30 cellular contexts compared by ENCODE assay signal in the genomic region with DNA sequence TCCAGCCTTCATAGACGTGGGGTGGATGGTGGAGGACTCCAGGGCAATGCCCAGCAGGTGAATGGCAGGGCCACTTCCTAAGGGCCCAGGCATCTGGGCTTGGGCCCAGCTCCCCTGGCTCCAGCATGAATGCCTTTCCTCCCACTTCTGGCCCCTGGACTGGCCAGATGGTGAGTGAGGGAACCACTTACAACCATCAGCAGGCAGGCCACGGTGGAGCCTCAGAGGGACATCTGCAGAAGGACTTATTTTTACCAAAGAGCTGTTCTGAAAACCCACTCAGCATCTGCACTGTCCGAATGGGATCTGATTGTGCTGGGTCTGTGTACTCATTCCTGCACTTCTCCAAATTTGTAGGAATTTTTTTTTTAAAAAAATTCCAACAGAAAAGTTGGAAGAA.
"Had no signal": no experiment of that assay in that cellular context is flagged by ENCODE, and none has a peak within 500 bp of the region (broad histone marks: within the 10 kb centered on the region; RNA-seq: fewer than 3 reads in every experiment).

No MANE protein-coding gene starts in this region.

- H3K27ac ChIP-seq: adrenal gland, body of pancreas, colonic mucosa, epithelial cell of prostate, esophagus squamous epithelium, gastroesophageal sphincter had no signal

- H3K27me3 Mint-ChIP-seq: activated CD4-positive, alpha-beta T cell treated with anti-CD3 and anti-CD28 coated beads for 36 hours; activated CD4-positive, alpha-beta T cell treated with anti-CD3 and anti-CD28 coated beads, Interleukin-2, amount 10 ng/mL, durations not matched to agents 24 days and 14 days; activated CD8-positive, alpha-beta memory T cell treated with anti-CD3 and anti-CD28 coated beads, Interleukin-2, amount 10 ng/mL, durations not matched to agents 7 days and 5 days; activated naive CD4-positive, alpha-beta T cell treated with anti-CD3 and anti-CD28 coated beads, Interleukin-2, amount 50 U/mL, for 24 hours; activated naive CD8-positive, alpha-beta T cell treated with anti-CD3 and anti-CD28 coated beads for 36 hours; activated naive CD8-positive, alpha-beta T cell treated with anti-CD3 and anti-CD28 coated beads, Interleukin-2, amount 50 U/mL, for 24 hours had no signal

- H3K9me3 ChIP-seq: adrenal gland, body of pancreas, colonic mucosa, esophagus squamous epithelium, gastroesophageal sphincter had no signal

- H3K9me3 Mint-ChIP-seq: activated CD4-positive, alpha-beta memory T cell treated with anti-CD3 and anti-CD28 coated beads for 36 hours; activated CD4-positive, alpha-beta T cell treated with anti-CD3 and anti-CD28 coated beads, Interleukin-2, amount 10 ng/mL, durations not matched to agents 24 days and 14 days; activated naive CD4-positive, alpha-beta T cell treated with anti-CD3 and anti-CD28 coated beads for 36 hours; activated naive CD4-positive, alpha-beta T cell treated with anti-CD3 and anti-CD28 coated beads, Interleukin-2, amount 50 U/mL, for 24 hours; activated naive CD8-positive, alpha-beta T cell treated with anti-CD3 and anti-CD28 coated beads for 36 hours; activated naive CD8-positive, alpha-beta T cell treated with anti-CD3 and anti-CD28 coated beads, Interleukin-2, amount 50 U/mL, for 24 hours; activated T-helper 1 cell treated with anti-CD3 and anti-CD28 coated beads, Interleukin-12 subunit alpha, Interleukin-12 subunit beta, Interleukin-2, Interleukin-4 antibody, amounts not matched to agents 30 ng/mL and 10 ng/mL and 1 ng/mL, durations not matched to agents 14 hours and 24 hours and 36 hours; activated T-helper 2 cell treated with anti-CD3 and anti-CD28 coated beads, Interferon-gamma antibody, Interleukin-2, Interleukin-4, amounts not matched to agents 10 μg/mL and 5 μg/mL and 100 μg/mL, durations not matched to agents 14 hours and 24 hours and 36 hours had no signal

- ATAC-seq: activated CD4-positive, alpha-beta T cell treated with anti-CD3 and anti-CD28 coated beads for 36 hours; activated CD8-positive, alpha-beta memory T cell treated with anti-CD3 and anti-CD28 coated beads, Interleukin-2, amount 10 ng/mL, durations not matched to agents 7 days and 5 days; activated CD8-positive, alpha-beta T cell treated with anti-CD3 and anti-CD28 coated beads, Interleukin-2, amount 10 ng/mL, durations not matched to agents 7 days and 5 days; activated naive CD8-positive, alpha-beta T cell treated with anti-CD3 and anti-CD28 coated beads, Interleukin-2, amount 50 U/mL, for 24 hours; body of pancreas; gastroesophageal sphincter had no signal

- H3K27ac Mint-ChIP-seq: activated CD4-positive, alpha-beta memory T cell treated with anti-CD3 and anti-CD28 coated beads for 36 hours; activated CD4-positive, alpha-beta T cell treated with anti-CD3 and anti-CD28 coated beads for 36 hours; activated CD4-positive, alpha-beta T cell treated with anti-CD3 and anti-CD28 coated beads, Interleukin-2, amount 10 ng/mL, durations not matched to agents 24 days and 14 days; activated CD8-positive, alpha-beta memory T cell treated with anti-CD3 and anti-CD28 coated beads, Interleukin-2, amount 10 ng/mL, durations not matched to agents 7 days and 5 days; activated CD8-positive, alpha-beta T cell treated with anti-CD3 and anti-CD28 coated beads, Interleukin-2, amount 10 ng/mL, durations not matched to agents 7 days and 5 days; activated naive CD4-positive, alpha-beta T cell treated with anti-CD3 and anti-CD28 coated beads for 36 hours; activated naive CD4-positive, alpha-beta T cell treated with anti-CD3 and anti-CD28 coated beads, Interleukin-2, amount 50 U/mL, for 24 hours; activated naive CD8-positive, alpha-beta T cell treated with anti-CD3 and anti-CD28 coated beads for 36 hours; activated naive CD8-positive, alpha-beta T cell treated with anti-CD3 and anti-CD28 coated beads, Interleukin-2, amount 50 U/mL, for 24 hours; activated T-helper 1 cell treated with anti-CD3 and anti-CD28 coated beads, Interleukin-12 subunit alpha, Interleukin-12 subunit beta, Interleukin-2, Interleukin-4 antibody, amounts not matched to agents 30 ng/mL and 10 ng/mL and 1 ng/mL, durations not matched to agents 14 hours and 24 hours and 36 hours; activated T-helper 2 cell treated with anti-CD3 and anti-CD28 coated beads, Interferon-gamma antibody, Interleukin-2, Interleukin-4, amounts not matched to agents 10 μg/mL and 5 μg/mL and 100 μg/mL, durations not matched to agents 14 hours and 24 hours and 36 hours had no signal

- DNase-seq: activated CD4-positive, alpha-beta memory T cell treated with anti-CD3 and anti-CD28 coated beads for 36 hours; activated CD4-positive, alpha-beta T cell treated with anti-CD3 and anti-CD28 coated beads for 36 hours; activated CD4-positive, alpha-beta T cell treated with anti-CD3 and anti-CD28 coated beads, Interleukin-2, amount 10 ng/mL, durations not matched to agents 24 days and 14 days; activated CD4-positive, CD25-positive, alpha-beta regulatory T cell; activated CD4-positive, CD25-positive, alpha-beta regulatory T cell treated with anti-CD3 and anti-CD28 coated beads, Interleukin-2, amount 50 U/mL, for 72 hours; activated CD8-positive, alpha-beta memory T cell treated with anti-CD3 and anti-CD28 coated beads, Interleukin-2, amount 10 ng/mL, durations not matched to agents 7 days and 5 days; activated CD8-positive, alpha-beta memory T cell treated with anti-CD3 and anti-CD28 coated beads, Interleukin-2, amount 50 U/mL, for 4 hours; activated CD8-positive, alpha-beta T cell treated with anti-CD3 and anti-CD28 coated beads, Interleukin-2, amount 10 ng/mL, durations not matched to agents 7 days and 5 days; activated effector memory CD4-positive, alpha-beta T cell treated with anti-CD3 and anti-CD28 coated beads, Interleukin-2, amount 50 U/mL, for 16 hours; activated naive CD4-positive, alpha-beta T cell treated with anti-CD3 and anti-CD28 coated beads for 36 hours; activated naive CD8-positive, alpha-beta T cell treated with anti-CD3 and anti-CD28 coated beads for 36 hours; activated naive CD8-positive, alpha-beta T cell treated with anti-CD3 and anti-CD28 coated beads, Interleukin-2, amount 50 U/mL, for 24 hours; activated T-cell treated with anti-CD3 and anti-CD28 coated beads, Interleukin-2, amount 50 U/mL, for 1 hour; activated T-cell treated with anti-CD3 and anti-CD28 coated beads, Interleukin-2, amount 50 U/mL, for 48 hours; adrenal gland; aorta; body of pancreas; central memory CD4-positive, alpha-beta T cell; cerebellar nuclear complex; colonic mucosa; effector CD8-positive, alpha-beta T cell; esophagus squamous epithelium; foreskin melanocyte; head of caudate nucleus; T-helper 2 cell had no signal

- H3K4me3 Mint-ChIP-seq: activated CD4-positive, alpha-beta memory T cell treated with anti-CD3 and anti-CD28 coated beads for 36 hours; activated CD4-positive, alpha-beta T cell treated with anti-CD3 and anti-CD28 coated beads for 36 hours; activated CD4-positive, alpha-beta T cell treated with anti-CD3 and anti-CD28 coated beads, Interleukin-2, amount 10 ng/mL, durations not matched to agents 24 days and 14 days; activated CD8-positive, alpha-beta memory T cell treated with anti-CD3 and anti-CD28 coated beads, Interleukin-2, amount 10 ng/mL, durations not matched to agents 7 days and 5 days; activated CD8-positive, alpha-beta T cell treated with anti-CD3 and anti-CD28 coated beads, Interleukin-2, amount 10 ng/mL, durations not matched to agents 7 days and 5 days; activated naive CD4-positive, alpha-beta T cell treated with anti-CD3 and anti-CD28 coated beads for 36 hours; activated naive CD4-positive, alpha-beta T cell treated with anti-CD3 and anti-CD28 coated beads, Interleukin-2, amount 50 U/mL, for 24 hours; activated naive CD8-positive, alpha-beta T cell treated with anti-CD3 and anti-CD28 coated beads for 36 hours; activated naive CD8-positive, alpha-beta T cell treated with anti-CD3 and anti-CD28 coated beads, Interleukin-2, amount 50 U/mL, for 24 hours; activated T-helper 1 cell treated with anti-CD3 and anti-CD28 coated beads, Interleukin-12 subunit alpha, Interleukin-12 subunit beta, Interleukin-2, Interleukin-4 antibody, amounts not matched to agents 30 ng/mL and 10 ng/mL and 1 ng/mL, durations not matched to agents 14 hours and 24 hours and 36 hours had no signal

- H3K36me3 Mint-ChIP-seq: activated CD4-positive, alpha-beta memory T cell treated with anti-CD3 and anti-CD28 coated beads for 36 hours; activated CD8-positive, alpha-beta memory T cell treated with anti-CD3 and anti-CD28 coated beads, Interleukin-2, amount 10 ng/mL, durations not matched to agents 7 days and 5 days; activated naive CD4-positive, alpha-beta T cell treated with anti-CD3 and anti-CD28 coated beads, Interleukin-2, amount 50 U/mL, for 24 hours had no signal

- H3K4me1 ChIP-seq: adrenal gland, body of pancreas, colonic mucosa, esophagus squamous epithelium, gastroesophageal sphincter had no signal

- H3K36me3 ChIP-seq: adrenal gland, colonic mucosa, esophagus squamous epithelium, gastroesophageal sphincter had no signal

- H3K4me1 Mint-ChIP-seq: activated CD4-positive, alpha-beta T cell treated with anti-CD3 and anti-CD28 coated beads for 36 hours; activated CD4-positive, alpha-beta T cell treated with anti-CD3 and anti-CD28 coated beads, Interleukin-2, amount 10 ng/mL, durations not matched to agents 24 days and 14 days; activated CD8-positive, alpha-beta memory T cell treated with anti-CD3 and anti-CD28 coated beads, Interleukin-2, amount 10 ng/mL, durations not matched to agents 7 days and 5 days; activated naive CD4-positive, alpha-beta T cell treated with anti-CD3 and anti-CD28 coated beads, Interleukin-2, amount 50 U/mL, for 24 hours; activated naive CD8-positive, alpha-beta T cell treated with anti-CD3 and anti-CD28 coated beads for 36 hours; activated naive CD8-positive, alpha-beta T cell treated with anti-CD3 and anti-CD28 coated beads, Interleukin-2, amount 50 U/mL, for 24 hours had no signal

- H3K4me3 ChIP-seq: adrenal gland, body of pancreas, colonic mucosa, esophagus squamous epithelium, gastroesophageal sphincter had no signal

- H3K27me3 ChIP-seq: adrenal gland, body of pancreas, colonic mucosa, esophagus squamous epithelium, gastroesophageal sphincter had no signal
